1 cellular context compared by ENCODE assay signal in genomic region chr1:154157520-154158306, GRCh38.
TF ChIP-seq lines count a peak whose summit lies in the region.

No MANE protein-coding gene starts in this region.

TF ChIP-seq in HEK293, 187 proteins besides CTCF, POLR2A, EP300 and RAD21 (continued from another document):
- TF ChIP-seq AEBP2 (tag by site-specific recombination; IDR thresholded peaks at IDR 0.05; ENCODE audit: borderline replicate concordance) (no peak), ZNF23 (tag by site-specific recombination; IDR thresholded peaks at IDR 0.05; ENCODE audit: borderline replicate concordance) (no peak), ZNF155 (tag by site-specific recombination; IDR thresholded peaks at IDR 0.05) (no peak), ZNF677 (tag by site-specific recombination; IDR thresholded peaks at IDR 0.05) (no peak), ZNF555 (tag by site-specific recombination; conservative IDR thresholded peaks at IDR 0.05) (no peak), MZF1 (tag by site-specific recombination; IDR thresholded peaks at IDR 0.05; ENCODE audit: borderline replicate concordance) (no peak), ZNF37A (tag by site-specific recombination; IDR thresholded peaks at IDR 0.05) (no peak), MEIS1 (CRISPR knock-in tag; IDR thresholded peaks at IDR 0.05; ENCODE audit: borderline replicate concordance) (no peak), ZNF660 (tag by site-specific recombination; IDR thresholded peaks at IDR 0.05) (no peak), KLF7 (tag by site-specific recombination; IDR thresholded peaks at IDR 0.05; ENCODE audit: borderline replicate concordance) (no peak), ZNF513 (tag by site-specific recombination; IDR thresholded peaks at IDR 0.05) (no peak), ZNF610 (tag by site-specific recombination; IDR thresholded peaks at IDR 0.05; ENCODE audit: borderline replicate concordance) (no peak), OSR2 (tag by site-specific recombination; IDR thresholded peaks at IDR 0.05) (peak; percentile 54), ZSCAN18 (tag by site-specific recombination; IDR thresholded peaks at IDR 0.05) (no peak), ZEB2 (tag by site-specific recombination; IDR thresholded peaks at IDR 0.05) (no peak), KLF1 (tag by site-specific recombination; IDR thresholded peaks at IDR 0.05) (0 out of 2 replicates have a peak, but pooled peaks have one; percentile 18), ZFP69B (tag by site-specific recombination; IDR thresholded peaks at IDR 0.05) (0 out of 2 replicates have a peak, but pooled peaks have one; percentile 13), HOXD13 (CRISPR knock-in tag; IDR thresholded peaks at IDR 0.05; ENCODE audit: borderline replicate concordance) (no peak), TCF7L2 (IDR thresholded peaks at IDR 0.05; ENCODE audit: borderline replicate concordance, low read depth, low read length) (no peak), ZBTB44 (tag by site-specific recombination; IDR thresholded peaks at IDR 0.05) (0 out of 2 replicates have a peak, but pooled peaks have one; percentile 39), ZNF24 (tag by site-specific recombination; IDR thresholded peaks at IDR 0.05) (no peak)
